9 cellular contexts compared by ENCODE assay signal in the genomic region with DNA sequence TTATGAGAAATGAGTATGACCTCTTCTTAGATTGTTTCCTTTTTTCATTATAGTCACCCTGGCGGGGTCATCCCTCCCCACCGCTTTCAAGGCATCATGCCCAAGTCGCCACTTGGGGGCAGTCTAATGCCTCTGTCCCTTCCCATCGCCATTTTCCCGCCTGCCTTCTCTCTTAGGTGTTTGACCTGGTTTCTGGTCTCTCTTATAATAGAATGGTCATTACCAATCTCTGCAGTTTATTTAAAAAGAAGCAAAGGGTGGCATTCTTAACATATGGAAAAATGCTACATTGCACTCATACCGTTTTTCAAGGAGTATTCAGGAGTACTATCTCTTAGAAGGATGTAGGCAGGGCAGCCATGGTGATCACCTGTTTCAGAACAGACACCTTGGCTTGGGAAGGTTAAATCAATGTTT. TPM values are rescaled to one million over a fixed set of nuclear protein-coding genes. Genes with fewer than 3 reads are reported as not detected.
DNase-seq lines count a peak whose midpoint lies in the region; ATAC-seq and TF ChIP-seq lines count a peak whose summit lies in the region.
"Had no signal": no experiment of that assay in that cellular context is flagged by ENCODE, and none has a peak within 500 bp of the region (broad histone marks: within the 10 kb centered on the region; RNA-seq: fewer than 3 reads in every experiment).

No MANE protein-coding gene starts in this region.

- TF ChIP-seq CTCF in coronary artery (IDR thresholded peaks at IDR 0.05), result peak; percentile 71
- no peak for TF ChIP-seq CTCF in lower leg skin (IDR thresholded peaks at IDR 0.05)

- H3K4me3 ChIP-seq in coronary artery, result no peak overlapping the region
- H3K4me3 ChIP-seq in lower leg skin (ENCODE audit: low read depth, poor library complexity, severe bottlenecking), result no peak overlapping the region

- H3K36me3 Mint-ChIP-seq in activated CD4-positive, alpha-beta T cell treated with anti-CD3 and anti-CD28 coated beads for 36 hours (ENCODE audit: low read depth), result no peaks in the 10 kb centered on the region

- peak; percentile 60 for ATAC-seq in HG03066 (IDR thresholded peaks at IDR 0.05; ENCODE audit: low read depth, unreplicated experiment)
- ATAC-seq in activated CD4-positive, alpha-beta T cell treated with anti-CD3 and anti-CD28 coated beads for 36 hours, result peak; percentile 81

- POLR2A ChIA-PET in activated CD4-positive, alpha-beta T cell treated with anti-CD3 and anti-CD28 coated beads for 36 hours (lab: Charles Lee), result interaction anchor here (0.5 kb wide), 1 partner anchor 342 kb away, joined by 4 read pairs; no protein-coding TSS in a partner anchor

- H3K27ac ChIP-seq in coronary artery, result no peak overlapping the region
- H3K27ac ChIP-seq: epithelial cell of prostate had no signal

- no peak for TF ChIP-seq POLR2A in lower leg skin (IDR thresholded peaks at IDR 0.05)

- intact Hi-C loops in activated CD4-positive, alpha-beta T cell treated with anti-CD3 and anti-CD28 coated beads for 36 hours (cut with DNase I, micrococcal nuclease), result loop anchor here (1.0 to 5.0 kb wide), 5 partner anchors 99 to 633 kb away; partner anchors contain the start of gene XPR1 (in 2 of the 2)
- intact Hi-C loops in lower leg skin (cut with DNase I; ENCODE audit: low total_unique reads), result loop anchor here (10.0 kb wide), 1 partner anchor 321 kb away; no protein-coding TSS in a partner anchor

- no peaks in the 10 kb centered on the region for H3K9me3 Mint-ChIP-seq in activated CD4-positive, alpha-beta T cell treated with anti-CD3 and anti-CD28 coated beads for 36 hours (ENCODE audit: low read depth)

- H3K27ac Mint-ChIP-seq in activated CD4-positive, alpha-beta T cell treated with anti-CD3 and anti-CD28 coated beads for 36 hours, result no peak overlapping the region

- peaks cover 4% of the 10 kb centered on the region for H3K27me3 Mint-ChIP-seq in activated CD4-positive, alpha-beta T cell treated with anti-CD3 and anti-CD28 coated beads for 36 hours

- WGBS in lower leg skin, 2 donors, result 34 to 49% methylated on average over 6 of the region's 6 CpGs

- no peak overlapping the region for H3K4me3 Mint-ChIP-seq in activated CD4-positive, alpha-beta T cell treated with anti-CD3 and anti-CD28 coated beads for 36 hours

- no peaks in the 10 kb centered on the region for H3K4me1 Mint-ChIP-seq in activated CD4-positive, alpha-beta T cell treated with anti-CD3 and anti-CD28 coated beads for 36 hours

- CTCF ChIA-PET in activated CD4-positive, alpha-beta T cell treated with anti-CD3 and anti-CD28 coated beads for 36 hours (lab: Charles Lee), result interaction anchor here (0.8 to 12.2 kb wide), 11 partner anchors 9 to 329 kb away, joined by 3 to 148 read pairs (median 3); no protein-coding TSS in a partner anchor

- DNase-seq in GM03348 (ENCODE audit: low spot score) (peak; percentile 74), NCI-H510A (lab: John Stamatoyannopoulos, UW) (peak; percentile 41), coronary artery (ENCODE audit: low spot score) (no peak), lower leg skin (ENCODE audit: low spot score in 2 of 2) (peak; percentile 19 to 89), GF-D8 (lab: John Stamatoyannopoulos, UW) (no peak)
- peak; percentile 86 for DNase-seq in activated CD4-positive, alpha-beta T cell treated with anti-CD3 and anti-CD28 coated beads for 36 hours
- DNase-seq in stimulated activated CD8-positive, alpha-beta memory T cell treated with anti-CD3 and anti-CD28 coated beads, Interleukin-15, amount 100 ng/mL, for 1 hour (ENCODE audit: low read depth), result peak; percentile 12

RNA-seq across cellular contexts. Expression of gene OVAAL, which starts 25.2 kb away (rescaled TPM):
- total RNA-seq in activated CD4-positive, alpha-beta T cell treated with anti-CD3 and anti-CD28 coated beads for 36 hours, result not detected
- not detected for total RNA-seq in lower leg skin

RNA-seq across cellular contexts. Expression of gene ACBD6, which starts 31.2 kb away (rescaled TPM):
- total RNA-seq in activated CD4-positive, alpha-beta T cell treated with anti-CD3 and anti-CD28 coated beads for 36 hours, result 10 to 100 TPM; 45.6 to 46.8 TPM
- 10 to 100 TPM; 31.3 to 43.1 (median 36.9) TPM for total RNA-seq in lower leg skin

Comparison
In these comparisons a context has a peak if more than half of its experiments do, and no peak if none do; other contexts are left out.
1. DNase-seq: peak in GM03348 (single experiment), NCI-H510A (single experiment), activated CD4-positive, alpha-beta T cell treated with anti-CD3 and anti-CD28 coated beads for 36 hours (single experiment), lower leg skin (2 of 2) and stimulated activated CD8-positive, alpha-beta memory T cell treated with anti-CD3 and anti-CD28 coated beads, Interleukin-15, amount 100 ng/mL, for 1 hour (single experiment); none in coronary artery (single experiment) and GF-D8 (single experiment).